Comparison of ENCODE assay signal across 18 cellular contexts in genomic region chr11:134258577-134258976, GRCh38. TPM values are rescaled to one million over a fixed set of nuclear protein-coding genes. Genes with fewer than 3 reads are reported as not detected.
DNase-seq lines count a peak whose midpoint lies in the region; ATAC-seq and TF ChIP-seq lines count a peak whose summit lies in the region.
"Had no signal": no experiment of that assay in that cellular context is flagged by ENCODE, and none has a peak within 500 bp of the region (broad histone marks: within the 10 kb centered on the region; RNA-seq: fewer than 3 reads in every experiment).

No MANE protein-coding gene starts in this region.

- H3K36me3 Mint-ChIP-seq in activated T-cell treated with anti-CD3 and anti-CD28 coated beads, Interleukin-2, amount 50 U/mL, for 24 hours (ENCODE audit: low read depth) = peaks cover 79% of the 10 kb centered on the region

- no peaks in the 10 kb centered on the region for H3K27me3 Mint-ChIP-seq in activated T-cell treated with anti-CD3 and anti-CD28 coated beads, Interleukin-2, amount 50 U/mL, for 24 hours

- H3K4me3 ChIP-seq in left lung = no peak overlapping the region
- no peak overlapping the region for H3K4me3 ChIP-seq in upper lobe of right lung
- H3K4me3 ChIP-seq: Peyer's patch, SJSA1 had no signal

- no peak for TF ChIP-seq CTCF in VCaP (conservative IDR thresholded peaks at IDR 0.05)
- TF ChIP-seq CTCF in left lung (IDR thresholded peaks at IDR 0.05) = no peak
- TF ChIP-seq CTCF in upper lobe of right lung (IDR thresholded peaks at IDR 0.05) = no peak

- H3K9me3 ChIP-seq in left lung = no peaks in the 10 kb centered on the region
- no peaks in the 10 kb centered on the region for H3K9me3 ChIP-seq in upper lobe of right lung
- H3K9me3 ChIP-seq: Peyer's patch, SJSA1 had no signal

- no peak overlapping the region for H3K4me3 Mint-ChIP-seq in activated T-cell treated with anti-CD3 and anti-CD28 coated beads, Interleukin-2, amount 50 U/mL, for 24 hours

- H3K27ac ChIP-seq in VCaP = peak overlapping the region; percentile 64
- H3K27ac ChIP-seq in left lung = no peak overlapping the region
- no peak overlapping the region for H3K27ac ChIP-seq in upper lobe of right lung
- H3K27ac ChIP-seq: Peyer's patch, SJSA1 had no signal

- H3K27me3 ChIP-seq in left lung (no peaks in the 10 kb centered on the region), upper lobe of right lung (no peaks in the 10 kb centered on the region)
- H3K27me3 ChIP-seq: Peyer's patch, SJSA1 had no signal

- H3K4me1 ChIP-seq in left lung = peaks cover 7 to 20% of the 10 kb centered on the region in 2 donors
- peaks cover 12% of the 10 kb centered on the region for H3K4me1 ChIP-seq in upper lobe of right lung
- H3K4me1 ChIP-seq: SJSA1 had no signal

- H3K36me3 ChIP-seq in left lung = peaks cover 0 to 68% of the 10 kb centered on the region in 2 donors
- peaks cover 58% of the 10 kb centered on the region for H3K36me3 ChIP-seq in upper lobe of right lung
- H3K36me3 ChIP-seq: SJSA1 had no signal

- peak overlapping the region; percentile 7 for H3K27ac Mint-ChIP-seq in activated T-cell treated with anti-CD3 and anti-CD28 coated beads, Interleukin-2, amount 50 U/mL, for 24 hours

- H3K4me1 Mint-ChIP-seq in activated T-cell treated with anti-CD3 and anti-CD28 coated beads, Interleukin-2, amount 50 U/mL, for 24 hours (ENCODE audit: low read depth) = peaks cover 20% of the 10 kb centered on the region

- H3K9me3 Mint-ChIP-seq in activated T-cell treated with anti-CD3 and anti-CD28 coated beads, Interleukin-2, amount 50 U/mL, for 24 hours = no peaks in the 10 kb centered on the region

- intact Hi-C loops in left lung (cut with DNase I) = no loop called here
- intact Hi-C loops in upper lobe of right lung (cut with DNase I) = no loop called here

- ATAC-seq in left lung (peak; percentile 85), upper lobe of right lung (peak; percentile 82)

- DNase-seq in activated T-cell treated with anti-CD3 and anti-CD28 coated beads, Interleukin-2, amount 50 U/mL, for 24 hours = no peak
- DNase-seq in activated T-cell treated with anti-CD3 and anti-CD28 coated beads, Interleukin-2, amount 50 U/mL, for 1 hour = no peak
- DNase-seq in left lung (peak in 1 of 2 donors; percentile 53), upper lobe of right lung (no peak), NCI-H2227 (lab: John Stamatoyannopoulos, UW; ENCODE audit: unreplicated experiment) (no peak)
- DNase-seq in activated CD4-positive, CD25-positive, alpha-beta regulatory T cell treated with anti-CD3 and anti-CD28 coated beads, Interleukin-2, amount 50 U/mL, for 72 hours = no peak
- DNase-seq: AML-193, C1 segment of cervical spinal cord, KG1, NCI-H1105 treated with DMSO at 0.1 percent for 48 hours, NCI-H2081, NCI-H2171, NCI-H524 treated with DMSO at 0.1 percent for 48 hours had no signal

RNA-seq across cellular contexts. Expression of gene ACAD8, which starts 5.2 kb away (rescaled TPM):
- total RNA-seq in left lung (10 to 100 TPM; 31.5 to 48.8 TPM), upper lobe of right lung (44.8 TPM)

RNA-seq across cellular contexts. Expression of gene THYN1, which starts 5.4 kb away (rescaled TPM):
- total RNA-seq in left lung = 10 to 100 TPM; 32.5 to 34.7 TPM
- 33.8 TPM for total RNA-seq in upper lobe of right lung

RNA-seq across cellular contexts. Expression of gene GLB1L3, which starts 17.6 kb away (rescaled TPM):
- total RNA-seq in left lung (under 1 TPM; 0.12 to 0.29 TPM), upper lobe of right lung (0.43 TPM)
- total RNA-seq: A172, OCI-LY7, Peyer's patch, SJSA1 had no signal

RNA-seq across cellular contexts. Expression of gene VPS26B, which starts 34.1 kb away (rescaled TPM):
- total RNA-seq in left lung (10 to 100 TPM; 42.5 to 45.2 TPM), upper lobe of right lung (37.2 TPM)

RNA-seq across cellular contexts. Expression of gene NCAPD3, which starts 34.8 kb away (rescaled TPM):
- total RNA-seq in left lung (10 to 100 TPM; 16.4 to 24.4 TPM), upper lobe of right lung (17.3 TPM)
